ENCODE assay signal across 23 cellular contexts in the genomic region with DNA sequence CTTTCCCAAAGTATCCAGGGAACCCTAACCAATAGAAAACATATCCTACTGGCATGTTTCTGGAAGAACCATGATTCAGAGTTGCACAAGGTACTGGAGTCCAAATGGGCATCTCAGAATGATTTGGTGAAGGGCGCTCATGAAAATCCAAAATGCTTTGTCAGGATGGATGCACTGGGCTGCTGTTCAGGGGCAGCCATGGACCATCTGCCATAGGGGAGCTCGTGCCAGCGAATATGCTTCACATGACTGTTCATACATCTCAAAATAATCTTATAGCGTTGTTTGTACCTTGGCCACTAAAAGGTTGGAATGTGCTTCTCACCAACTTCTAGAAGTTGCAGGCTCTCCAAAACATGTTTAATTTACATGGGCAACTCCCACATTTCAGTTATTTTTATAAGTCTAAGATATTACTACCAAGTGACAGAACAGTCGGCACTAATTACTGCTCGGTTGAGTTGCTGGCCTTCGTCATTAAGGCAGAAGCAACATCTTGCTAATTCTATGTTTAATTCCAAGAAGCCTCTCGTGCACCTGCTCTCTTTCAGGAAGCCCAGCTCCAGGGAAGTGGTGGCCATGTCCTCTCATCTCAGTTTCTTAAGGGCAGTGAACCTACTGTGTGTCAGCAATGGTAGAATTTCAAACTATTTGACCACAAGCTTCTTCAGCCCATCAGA.
"Had no signal": no experiment of that assay in that cellular context is flagged by ENCODE, and none has a peak within 500 bp of the region (broad histone marks: within the 10 kb centered on the region; RNA-seq: fewer than 3 reads in every experiment).

No MANE protein-coding gene starts in this region.

- H3K36me3 Mint-ChIP-seq: activated naive CD4-positive, alpha-beta T cell treated with anti-CD3 and anti-CD28 coated beads, Interleukin-2, amount 50 U/mL, for 24 hours had no signal

- H3K4me3 Mint-ChIP-seq: activated CD4-positive, alpha-beta T cell treated with anti-CD3 and anti-CD28 coated beads for 36 hours; activated CD8-positive, alpha-beta T cell treated with anti-CD3 and anti-CD28 coated beads for 36 hours; activated naive CD4-positive, alpha-beta T cell treated with anti-CD3 and anti-CD28 coated beads, Interleukin-2, amount 50 U/mL, for 24 hours; central memory CD8-positive, alpha-beta T cell had no signal

- DNase-seq: activated CD4-positive, alpha-beta T cell treated with anti-CD3 and anti-CD28 coated beads for 36 hours; activated CD4-positive, alpha-beta T cell treated with anti-CD3 and anti-CD28 coated beads, Interleukin-2, amount 50 U/mL, for 1 hour; activated CD8-positive, alpha-beta memory T cell treated with anti-CD3 and anti-CD28 coated beads, Interleukin-2, amount 50 U/mL, for 4 hours; activated CD8-positive, alpha-beta T cell treated with anti-CD3 and anti-CD28 coated beads for 36 hours; activated naive CD4-positive, alpha-beta T cell; aorta; MV-4-11; NCI-H1092 treated with DMSO at 0.1 percent for 48 hours; NCI-H1417 treated with DMSO at 0.1 percent for 48 hours; NCI-H187; NCI-H2081; NCI-H2227 treated with DMSO at 0.1 percent for 48 hours; NCI-H510A; NCI-H526 treated with DMSO at 0.1 percent for 48 hours; NCI-H82; RPMI8226; SJCRH30; SK-N-SH; T-helper 1 cell; WERI-Rb-1 had no signal

- H3K4me1 Mint-ChIP-seq: activated CD4-positive, alpha-beta T cell treated with anti-CD3 and anti-CD28 coated beads for 36 hours; activated naive CD4-positive, alpha-beta T cell treated with anti-CD3 and anti-CD28 coated beads, Interleukin-2, amount 50 U/mL, for 24 hours; central memory CD8-positive, alpha-beta T cell had no signal

- H3K27ac ChIP-seq: KMS-11, SJCRH30, WERI-Rb-1 had no signal

- H3K4me1 ChIP-seq: SJCRH30 had no signal

- H3K4me2 ChIP-seq: KMS-11, SK-N-SH had no signal

- H3K9me3 ChIP-seq: SJCRH30, SK-N-SH had no signal

- H3K4me3 ChIP-seq: SJCRH30 had no signal

- H3K36me3 ChIP-seq: SJCRH30, WERI-Rb-1 had no signal

- H3K27ac Mint-ChIP-seq: activated CD4-positive, alpha-beta T cell treated with anti-CD3 and anti-CD28 coated beads for 36 hours; activated CD8-positive, alpha-beta T cell treated with anti-CD3 and anti-CD28 coated beads for 36 hours; activated naive CD4-positive, alpha-beta T cell treated with anti-CD3 and anti-CD28 coated beads, Interleukin-2, amount 50 U/mL, for 24 hours had no signal

- H3K27me3 Mint-ChIP-seq: activated CD4-positive, alpha-beta T cell treated with anti-CD3 and anti-CD28 coated beads for 36 hours; activated naive CD4-positive, alpha-beta T cell treated with anti-CD3 and anti-CD28 coated beads, Interleukin-2, amount 50 U/mL, for 24 hours had no signal

- H3K9me3 Mint-ChIP-seq: activated CD8-positive, alpha-beta T cell treated with anti-CD3 and anti-CD28 coated beads for 36 hours; activated naive CD4-positive, alpha-beta T cell treated with anti-CD3 and anti-CD28 coated beads, Interleukin-2, amount 50 U/mL, for 24 hours; central memory CD8-positive, alpha-beta T cell had no signal
